Comparison of ENCODE assay signal across 10 cellular contexts in genomic region chr2:112812318-112813042, GRCh38. TPM values are rescaled to one million over a fixed set of nuclear protein-coding genes. Genes with fewer than 3 reads are reported as not detected.
DNase-seq lines count a peak whose midpoint lies in the region; ATAC-seq and TF ChIP-seq lines count a peak whose summit lies in the region.
"Had no signal": no experiment of that assay in that cellular context is flagged by ENCODE, and none has a peak within 500 bp of the region (broad histone marks: within the 10 kb centered on the region; RNA-seq: fewer than 3 reads in every experiment).

No MANE protein-coding gene starts in this region.

- H3K4me1 ChIP-seq in left lung (peaks cover 0 to 27% of the 10 kb centered on the region in 2 donors), tibial artery (peaks cover 0 to 10% (median 0%) of the 10 kb centered on the region in 4 donors)

- peaks cover 4% of the 10 kb centered on the region for H3K36me3 Mint-ChIP-seq in HFFc6 (ENCODE audit: low read depth)
- no peaks in the 10 kb centered on the region for H3K36me3 Mint-ChIP-seq in activated naive CD8-positive, alpha-beta T cell

- peak overlapping the region; percentile 47 for H3K4me3 Mint-ChIP-seq in HFFc6
- H3K4me3 Mint-ChIP-seq in activated naive CD8-positive, alpha-beta T cell: peak overlapping the region; percentile 42

- H3K27me3 Mint-ChIP-seq in HFFc6 (ENCODE audit: insufficient read depth): peaks cover 2% of the 10 kb centered on the region; the same call in 1 of the 2 replicates
- no peaks in the 10 kb centered on the region for H3K27me3 Mint-ChIP-seq in activated naive CD8-positive, alpha-beta T cell

- DNase-seq in ELR (ENCODE audit: low read depth): peak; percentile 88
- DNase-seq in HFFc6: peak; percentile 51
- no peak for DNase-seq in left lung
- no peak for DNase-seq in NCI-H2107 treated with DMSO at 0.1 percent for 48 hours (lab: John Stamatoyannopoulos, UW; ENCODE audit: unreplicated experiment)
- no peak for DNase-seq in kidney glomerular epithelial cell (lab: John Stamatoyannopoulos, UW)
- DNase-seq in tibial artery: no peak
- DNase-seq in activated CD4-positive, alpha-beta T cell treated with anti-CD3 and anti-CD28 coated beads, Interleukin-2, amount 50 U/mL, for 1 hour: no peak
- DNase-seq: NCI-H2081 had no signal

- H3K36me3 ChIP-seq in left lung (no peaks in the 10 kb centered on the region), tibial artery (no peaks in the 10 kb centered on the region)

- H3K9me3 ChIP-seq in left lung (peaks cover 0 to 5% of the 10 kb centered on the region in 2 donors), tibial artery (no peaks in the 10 kb centered on the region)

- H3K4me1 Mint-ChIP-seq in HFFc6 (ENCODE audit: low read depth): peaks cover 43% of the 10 kb centered on the region
- peaks cover 13% of the 10 kb centered on the region for H3K4me1 Mint-ChIP-seq in activated naive CD8-positive, alpha-beta T cell (ENCODE audit: low read depth)

- peak; percentile 30 for ATAC-seq in left lung

- H3K4me3 ChIP-seq in left lung: no peak overlapping the region
- H3K4me3 ChIP-seq in tibial artery: no peak overlapping the region

- intact Hi-C loops in left lung (cut with DNase I): no loop called here
- intact Hi-C loops in tibial artery (cut with DNase I; ENCODE audit: low total_unique reads): no loop called here

- peaks cover 4% of the 10 kb centered on the region for H3K9me3 Mint-ChIP-seq in HFFc6
- peaks cover 3% of the 10 kb centered on the region for H3K9me3 Mint-ChIP-seq in activated naive CD8-positive, alpha-beta T cell (ENCODE audit: low read depth)

- H3K27me3 ChIP-seq in left lung (no peaks in the 10 kb centered on the region), tibial artery (no peaks in the 10 kb centered on the region)

- TF ChIP-seq CTCF in HFFc6 (IDR thresholded peaks at IDR 0.05) (no peak), left lung (IDR thresholded peaks at IDR 0.05) (no peak), tibial artery (IDR thresholded peaks at IDR 0.05) (no peak)

- H3K27ac ChIP-seq in left lung: no peak overlapping the region
- H3K27ac ChIP-seq in tibial artery: no peak overlapping the region

- peak overlapping the region; percentile 90 for H3K27ac Mint-ChIP-seq in HFFc6
- H3K27ac Mint-ChIP-seq in activated naive CD8-positive, alpha-beta T cell: peak overlapping the region; percentile 54

RNA-seq across cellular contexts. Expression of gene IL1B, which starts 24.1 kb away (rescaled TPM):
- total RNA-seq in HFFc6 (2021; fragmentation: NEBNext Ultra II Directional; extraction: Animal tissue kit (Norgen Biotek cat#: 25700)): 1 to 10 TPM; 1.3 to 7.7 (median 6.0) TPM
- total RNA-seq in left lung: 10 to 100 TPM in 1 of 2 donors, 1 to 10 TPM in 1; 2.5 to 38.1 TPM
- total RNA-seq: dermis microvascular lymphatic vessel endothelial cell had no signal

RNA-seq across cellular contexts. Expression of gene IL1A, which starts 28.2 kb away (rescaled TPM):
- under 1 TPM in 1 of 6 experiments, not detected in 5; 0.07 TPM for total RNA-seq in HFFc6 (2021; fragmentation: NEBNext Ultra II Directional; extraction: Animal tissue kit (Norgen Biotek cat#: 25700))
- total RNA-seq in left lung: 1 to 10 TPM in 1 of 2 donors, under 1 TPM in 1; 0.50 to 2.0 TPM
- total RNA-seq: dermis microvascular lymphatic vessel endothelial cell had no signal

RNA-seq across cellular contexts. Expression of gene CKAP2L, which starts 48.1 kb away (rescaled TPM):
- 10 to 100 TPM; 10.6 to 35.7 (median 30.2) TPM for total RNA-seq in HFFc6 (2021; fragmentation: NEBNext Ultra II Directional; extraction: Animal tissue kit (Norgen Biotek cat#: 25700))
- 1 to 10 TPM; 1.9 to 5.2 TPM for total RNA-seq in left lung

Comparison
In these comparisons a context has a peak if more than half of its experiments do, and no peak if none do; other contexts are left out.
1. DNase-seq: peak in ELR (single experiment) and HFFc6 (single experiment); none in left lung (0 of 2), NCI-H2107 treated with DMSO at 0.1 percent for 48 hours (single experiment), kidney glomerular epithelial cell (single experiment), tibial artery (0 of 2) and activated CD4-positive, alpha-beta T cell treated with anti-CD3 and anti-CD28 coated beads, Interleukin-2, amount 50 U/mL, for 1 hour (single experiment).